ENCODE assay signal across 1 cellular context in the genomic region with DNA sequence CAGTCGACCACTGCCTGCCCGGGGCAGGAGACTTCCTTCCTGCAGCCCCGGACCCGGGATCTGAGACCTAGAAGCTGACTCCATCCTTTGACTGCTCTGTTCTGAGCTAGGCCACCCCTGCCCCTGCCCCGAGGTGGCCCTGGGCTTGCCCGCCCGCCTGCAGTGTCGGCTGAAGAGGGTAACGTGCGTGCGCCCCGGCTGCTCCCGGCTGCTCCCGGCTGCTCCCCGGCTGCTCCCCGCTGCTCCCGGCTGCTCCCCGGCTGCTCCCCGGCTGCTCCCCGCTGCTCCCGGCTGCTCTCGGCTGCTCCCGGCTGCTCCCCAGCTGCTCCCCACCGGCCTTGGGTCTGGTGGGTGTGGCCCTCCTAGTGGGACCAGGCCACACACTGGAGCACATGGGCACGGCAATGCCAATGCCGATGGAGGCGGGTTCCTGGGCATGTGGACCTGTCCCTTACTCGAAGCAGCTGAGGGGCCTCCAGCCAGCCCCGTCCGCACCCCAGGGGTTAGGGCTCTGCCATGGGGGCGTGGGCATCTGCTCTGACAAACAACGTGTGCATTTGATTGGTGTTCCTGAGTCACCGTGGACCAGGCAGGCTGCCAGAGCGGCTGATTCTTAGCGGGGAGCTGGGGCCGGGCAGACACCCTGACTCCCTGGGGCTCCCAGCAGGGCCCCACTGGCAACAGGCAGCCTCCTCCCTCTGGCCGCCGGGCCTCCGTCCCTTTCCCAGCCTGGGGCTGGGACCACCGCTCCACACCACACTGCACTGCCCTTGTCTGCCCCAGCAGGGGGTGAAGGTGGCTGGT.
A peak's percentile ranks its signal among the peaks of the same experiment; 100 is the strongest.
TF ChIP-seq lines count a peak whose summit lies in the region.

No MANE protein-coding gene starts in this region.

TF ChIP-seq in HepG2, 621 proteins besides CTCF, POLR2A, EP300 and RAD21 (continued from another document and continues in another):
- TF ChIP-seq, protein P1, sequence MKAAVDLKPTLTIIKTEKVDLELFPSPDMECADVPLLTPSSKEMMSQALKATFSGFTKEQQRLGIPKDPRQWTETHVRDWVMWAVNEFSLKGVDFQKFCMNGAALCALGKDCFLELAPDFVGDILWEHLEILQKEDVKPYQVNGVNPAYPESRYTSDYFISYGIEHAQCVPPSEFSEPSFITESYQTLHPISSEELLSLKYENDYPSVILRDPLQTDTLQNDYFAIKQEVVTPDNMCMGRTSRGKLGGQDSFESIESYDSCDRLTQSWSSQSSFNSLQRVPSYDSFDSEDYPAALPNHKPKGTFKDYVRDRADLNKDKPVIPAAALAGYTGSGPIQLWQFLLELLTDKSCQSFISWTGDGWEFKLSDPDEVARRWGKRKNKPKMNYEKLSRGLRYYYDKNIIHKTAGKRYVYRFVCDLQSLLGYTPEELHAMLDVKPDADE (CRISPR knock-in tag; IDR thresholded peaks at IDR 0.05): no peak; the same call in 1 of the 2 replicates
- TF ChIP-seq, protein P2, sequence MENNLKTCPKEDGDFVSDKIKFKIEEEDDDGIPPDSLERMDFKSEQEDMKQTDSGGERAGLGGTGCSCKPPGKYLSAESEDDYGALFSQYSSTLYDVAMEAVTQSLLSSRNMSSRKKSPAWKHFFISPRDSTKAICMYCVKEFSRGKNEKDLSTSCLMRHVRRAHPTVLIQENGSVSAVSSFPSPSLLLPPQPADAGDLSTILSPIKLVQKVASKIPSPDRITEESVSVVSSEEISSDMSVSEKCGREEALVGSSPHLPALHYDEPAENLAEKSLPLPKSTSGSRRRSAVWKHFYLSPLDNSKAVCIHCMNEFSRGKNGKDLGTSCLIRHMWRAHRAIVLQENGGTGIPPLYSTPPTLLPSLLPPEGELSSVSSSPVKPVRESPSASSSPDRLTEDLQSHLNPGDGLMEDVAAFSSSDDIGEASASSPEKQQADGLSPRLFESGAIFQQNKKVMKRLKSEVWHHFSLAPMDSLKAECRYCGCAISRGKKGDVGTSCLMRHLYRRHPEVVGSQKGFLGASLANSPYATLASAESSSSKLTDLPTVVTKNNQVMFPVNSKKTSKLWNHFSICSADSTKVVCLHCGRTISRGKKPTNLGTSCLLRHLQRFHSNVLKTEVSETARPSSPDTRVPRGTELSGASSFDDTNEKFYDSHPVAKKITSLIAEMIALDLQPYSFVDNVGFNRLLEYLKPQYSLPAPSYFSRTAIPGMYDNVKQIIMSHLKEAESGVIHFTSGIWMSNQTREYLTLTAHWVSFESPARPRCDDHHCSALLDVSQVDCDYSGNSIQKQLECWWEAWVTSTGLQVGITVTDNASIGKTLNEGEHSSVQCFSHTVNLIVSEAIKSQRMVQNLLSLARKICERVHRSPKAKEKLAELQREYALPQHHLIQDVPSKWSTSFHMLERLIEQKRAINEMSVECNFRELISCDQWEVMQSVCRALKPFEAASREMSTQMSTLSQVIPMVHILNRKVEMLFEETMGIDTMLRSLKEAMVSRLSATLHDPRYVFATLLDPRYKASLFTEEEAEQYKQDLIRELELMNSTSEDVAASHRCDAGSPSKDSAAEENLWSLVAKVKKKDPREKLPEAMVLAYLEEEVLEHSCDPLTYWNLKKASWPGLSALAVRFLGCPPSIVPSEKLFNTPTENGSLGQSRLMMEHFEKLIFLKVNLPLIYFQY (CRISPR knock-in tag; IDR thresholded peaks at IDR 0.05; ENCODE audit: borderline replicate concordance): no peak
- TF ChIP-seq NPAS2 (CRISPR knock-in tag; IDR thresholded peaks at IDR 0.05; ENCODE audit: borderline replicate concordance) (no peak), ARNTL (CRISPR knock-in tag; IDR thresholded peaks at IDR 0.05) (no peak; the same call in 1 of the 2 replicates), PHF21A (CRISPR knock-in tag; IDR thresholded peaks at IDR 0.05) (peak; percentile 48), RAD51 (IDR thresholded peaks at IDR 0.05; ENCODE audit: borderline replicate concordance) (no peak), ZNF761 (CRISPR knock-in tag; conservative IDR thresholded peaks at IDR 0.05) (no peak), SRSF4 (IDR thresholded peaks at IDR 0.05; ENCODE audit: low read depth, low read length, poor library complexity, severe bottlenecking) (no peak), KLF11 (CRISPR knock-in tag; IDR thresholded peaks at IDR 0.05) (no peak), RFXAP (CRISPR knock-in tag; IDR thresholded peaks at IDR 0.05; ENCODE audit: borderline replicate concordance) (no peak), STAG1 (CRISPR knock-in tag; IDR thresholded peaks at IDR 0.05) (no peak), CHD4 (IDR thresholded peaks at IDR 0.05; ENCODE audit: borderline replicate concordance, low read length) (no peak), HNF4A (CRISPR knock-in tag; IDR thresholded peaks at IDR 0.05) (no peak), ZNF180 (CRISPR knock-in tag; IDR thresholded peaks at IDR 0.05; ENCODE audit: borderline replicate concordance, low read depth) (no peak), HNRNPLL (IDR thresholded peaks at IDR 0.05; ENCODE audit: low read depth, low read length, poor library complexity, severe bottlenecking) (peak; percentile 18), CCAR2 (optimal IDR thresholded peaks at IDR 0.05; ENCODE audit: low read depth, low read length) (no peak), TOPORS (CRISPR knock-in tag; IDR thresholded peaks at IDR 0.05) (0 out of 2 replicates have a peak, but pooled peaks have one; percentile 54), ZNF331 (CRISPR knock-in tag; IDR thresholded peaks at IDR 0.05) (peak; percentile 30; the same call in 1 of the 2 replicates), KLF16 (CRISPR knock-in tag; IDR thresholded peaks at IDR 0.05) (peak in 1 of 2 experiments; percentile 22; a peak in 2 of 4 replicates), ZNF432 (CRISPR knock-in tag; IDR thresholded peaks at IDR 0.05; ENCODE audit: borderline replicate concordance) (no peak), ZSCAN31 (CRISPR knock-in tag; IDR thresholded peaks at IDR 0.05; ENCODE audit: low read depth) (no peak; the same call in 1 of the 2 replicates), MEIS1 (CRISPR knock-in tag; IDR thresholded peaks at IDR 0.05; ENCODE audit: borderline replicate concordance) (no peak), ZNF563 (CRISPR knock-in tag; IDR thresholded peaks at IDR 0.05) (peak; percentile 80), NR2F2 (IDR thresholded peaks at IDR 0.05; ENCODE audit: borderline replicate concordance, low read depth) (no peak), ZNF256 (CRISPR knock-in tag; conservative IDR thresholded peaks at IDR 0.05) (peak; percentile 75), TGIF2 (CRISPR knock-in tag; IDR thresholded peaks at IDR 0.05) (no peak; the same call in 1 of the 2 replicates), ETV6 (CRISPR knock-in tag; conservative IDR thresholded peaks at IDR 0.05) (no peak), SMARCE1 (IDR thresholded peaks at IDR 0.05; ENCODE audit: borderline replicate concordance) (no peak), ZNF225 (CRISPR knock-in tag; IDR thresholded peaks at IDR 0.05) (no peak), ZNF34 (CRISPR knock-in tag; IDR thresholded peaks at IDR 0.05; ENCODE audit: borderline replicate concordance) (no peak; the same call in 1 of the 2 replicates)
- TF ChIP-seq, protein P3, sequence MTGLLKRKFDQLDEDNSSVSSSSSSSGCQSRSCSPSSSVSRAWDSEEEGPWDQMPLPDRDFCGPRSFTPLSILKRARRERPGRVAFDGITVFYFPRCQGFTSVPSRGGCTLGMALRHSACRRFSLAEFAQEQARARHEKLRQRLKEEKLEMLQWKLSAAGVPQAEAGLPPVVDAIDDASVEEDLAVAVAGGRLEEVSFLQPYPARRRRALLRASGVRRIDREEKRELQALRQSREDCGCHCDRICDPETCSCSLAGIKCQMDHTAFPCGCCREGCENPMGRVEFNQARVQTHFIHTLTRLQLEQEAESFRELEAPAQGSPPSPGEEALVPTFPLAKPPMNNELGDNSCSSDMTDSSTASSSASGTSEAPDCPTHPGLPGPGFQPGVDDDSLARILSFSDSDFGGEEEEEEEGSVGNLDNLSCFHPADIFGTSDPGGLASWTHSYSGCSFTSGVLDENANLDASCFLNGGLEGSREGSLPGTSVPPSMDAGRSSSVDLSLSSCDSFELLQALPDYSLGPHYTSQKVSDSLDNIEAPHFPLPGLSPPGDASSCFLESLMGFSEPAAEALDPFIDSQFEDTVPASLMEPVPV (CRISPR knock-in tag; IDR thresholded peaks at IDR 0.05): peak; percentile 81; the same call in 1 of the 2 replicates
- TF ChIP-seq, protein P4, sequence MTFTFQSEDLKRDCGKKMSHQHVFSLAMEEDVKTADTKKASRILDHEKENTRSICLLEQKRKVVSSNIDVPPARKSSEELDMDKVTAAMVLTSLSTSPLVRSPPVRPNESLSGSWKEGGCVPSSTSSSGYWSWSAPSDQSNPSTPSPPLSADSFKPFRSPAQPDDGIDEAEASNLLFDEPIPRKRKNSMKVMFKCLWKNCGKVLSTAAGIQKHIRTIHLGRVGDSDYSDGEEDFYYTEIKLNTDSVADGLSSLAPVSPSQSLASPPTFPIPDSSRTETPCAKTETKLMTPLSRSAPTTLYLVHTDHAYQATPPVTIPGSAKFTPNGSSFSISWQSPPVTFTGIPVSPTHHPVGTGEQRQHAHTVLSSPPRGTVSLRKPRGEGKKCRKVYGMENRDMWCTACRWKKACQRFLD (CRISPR knock-in tag; IDR thresholded peaks at IDR 0.05; ENCODE audit: borderline replicate concordance): no peak
- TF ChIP-seq, protein P5, sequence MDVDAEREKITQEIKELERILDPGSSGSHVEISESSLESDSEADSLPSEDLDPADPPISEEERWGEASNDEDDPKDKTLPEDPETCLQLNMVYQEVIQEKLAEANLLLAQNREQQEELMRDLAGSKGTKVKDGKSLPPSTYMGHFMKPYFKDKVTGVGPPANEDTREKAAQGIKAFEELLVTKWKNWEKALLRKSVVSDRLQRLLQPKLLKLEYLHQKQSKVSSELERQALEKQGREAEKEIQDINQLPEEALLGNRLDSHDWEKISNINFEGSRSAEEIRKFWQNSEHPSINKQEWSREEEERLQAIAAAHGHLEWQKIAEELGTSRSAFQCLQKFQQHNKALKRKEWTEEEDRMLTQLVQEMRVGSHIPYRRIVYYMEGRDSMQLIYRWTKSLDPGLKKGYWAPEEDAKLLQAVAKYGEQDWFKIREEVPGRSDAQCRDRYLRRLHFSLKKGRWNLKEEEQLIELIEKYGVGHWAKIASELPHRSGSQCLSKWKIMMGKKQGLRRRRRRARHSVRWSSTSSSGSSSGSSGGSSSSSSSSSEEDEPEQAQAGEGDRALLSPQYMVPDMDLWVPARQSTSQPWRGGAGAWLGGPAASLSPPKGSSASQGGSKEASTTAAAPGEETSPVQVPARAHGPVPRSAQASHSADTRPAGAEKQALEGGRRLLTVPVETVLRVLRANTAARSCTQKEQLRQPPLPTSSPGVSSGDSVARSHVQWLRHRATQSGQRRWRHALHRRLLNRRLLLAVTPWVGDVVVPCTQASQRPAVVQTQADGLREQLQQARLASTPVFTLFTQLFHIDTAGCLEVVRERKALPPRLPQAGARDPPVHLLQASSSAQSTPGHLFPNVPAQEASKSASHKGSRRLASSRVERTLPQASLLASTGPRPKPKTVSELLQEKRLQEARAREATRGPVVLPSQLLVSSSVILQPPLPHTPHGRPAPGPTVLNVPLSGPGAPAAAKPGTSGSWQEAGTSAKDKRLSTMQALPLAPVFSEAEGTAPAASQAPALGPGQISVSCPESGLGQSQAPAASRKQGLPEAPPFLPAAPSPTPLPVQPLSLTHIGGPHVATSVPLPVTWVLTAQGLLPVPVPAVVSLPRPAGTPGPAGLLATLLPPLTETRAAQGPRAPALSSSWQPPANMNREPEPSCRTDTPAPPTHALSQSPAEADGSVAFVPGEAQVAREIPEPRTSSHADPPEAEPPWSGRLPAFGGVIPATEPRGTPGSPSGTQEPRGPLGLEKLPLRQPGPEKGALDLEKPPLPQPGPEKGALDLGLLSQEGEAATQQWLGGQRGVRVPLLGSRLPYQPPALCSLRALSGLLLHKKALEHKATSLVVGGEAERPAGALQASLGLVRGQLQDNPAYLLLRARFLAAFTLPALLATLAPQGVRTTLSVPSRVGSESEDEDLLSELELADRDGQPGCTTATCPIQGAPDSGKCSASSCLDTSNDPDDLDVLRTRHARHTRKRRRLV (CRISPR knock-in tag; IDR thresholded peaks at IDR 0.05): no peak
- TF ChIP-seq, protein P6, sequence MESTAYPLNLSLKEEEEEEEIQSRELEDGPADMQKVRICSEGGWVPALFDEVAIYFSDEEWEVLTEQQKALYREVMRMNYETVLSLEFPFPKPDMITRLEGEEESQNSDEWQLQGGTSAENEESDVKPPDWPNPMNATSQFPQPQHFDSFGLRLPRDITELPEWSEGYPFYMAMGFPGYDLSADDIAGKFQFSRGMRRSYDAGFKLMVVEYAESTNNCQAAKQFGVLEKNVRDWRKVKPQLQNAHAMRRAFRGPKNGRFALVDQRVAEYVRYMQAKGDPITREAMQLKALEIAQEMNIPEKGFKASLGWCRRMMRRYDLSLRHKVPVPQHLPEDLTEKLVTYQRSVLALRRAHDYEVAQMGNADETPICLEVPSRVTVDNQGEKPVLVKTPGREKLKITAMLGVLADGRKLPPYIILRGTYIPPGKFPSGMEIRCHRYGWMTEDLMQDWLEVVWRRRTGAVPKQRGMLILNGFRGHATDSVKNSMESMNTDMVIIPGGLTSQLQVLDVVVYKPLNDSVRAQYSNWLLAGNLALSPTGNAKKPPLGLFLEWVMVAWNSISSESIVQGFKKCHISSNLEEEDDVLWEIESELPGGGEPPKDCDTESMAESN (CRISPR knock-in tag; conservative IDR thresholded peaks at IDR 0.05): no peak
- TF ChIP-seq, protein P7, sequence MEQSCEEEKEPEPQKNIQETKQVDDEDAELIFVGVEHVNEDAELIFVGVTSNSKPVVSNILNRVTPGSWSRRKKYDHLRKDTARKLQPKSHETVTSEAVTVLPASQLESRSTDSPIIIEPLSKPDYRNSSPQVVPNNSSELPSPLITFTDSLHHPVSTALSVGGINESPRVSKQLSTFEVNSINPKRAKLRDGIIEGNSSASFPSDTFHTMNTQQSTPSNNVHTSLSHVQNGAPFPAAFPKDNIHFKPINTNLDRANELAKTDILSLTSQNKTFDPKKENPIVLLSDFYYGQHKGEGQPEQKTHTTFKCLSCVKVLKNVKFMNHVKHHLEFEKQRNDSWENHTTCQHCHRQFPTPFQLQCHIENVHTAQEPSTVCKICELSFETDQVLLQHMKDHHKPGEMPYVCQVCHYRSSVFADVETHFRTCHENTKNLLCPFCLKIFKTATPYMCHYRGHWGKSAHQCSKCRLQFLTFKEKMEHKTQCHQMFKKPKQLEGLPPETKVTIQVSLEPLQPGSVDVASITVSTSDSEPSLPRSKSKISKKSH (CRISPR knock-in tag; IDR thresholded peaks at IDR 0.05; ENCODE audit: borderline replicate concordance): no peak
- TF ChIP-seq, protein P8, sequence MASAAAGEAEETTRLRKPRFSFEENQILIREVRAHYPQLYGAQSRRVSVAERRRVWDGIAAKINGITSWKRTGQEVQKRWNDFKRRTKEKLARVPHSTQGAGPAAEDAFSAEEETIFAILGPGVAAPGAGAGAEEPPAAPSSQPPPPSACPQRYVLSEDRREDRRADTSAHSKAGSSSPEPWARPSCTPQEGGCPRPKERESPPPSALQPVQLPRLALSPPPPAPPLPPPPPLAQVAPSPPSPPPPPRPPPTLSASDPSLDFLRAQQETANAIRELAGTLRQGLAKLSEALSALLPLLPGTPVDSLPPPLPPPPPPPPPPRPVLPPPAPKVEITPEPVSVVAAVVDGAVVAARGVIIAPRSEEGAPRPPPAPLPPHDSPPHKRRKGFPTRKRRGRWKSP (CRISPR knock-in tag; IDR thresholded peaks at IDR 0.05): peak; percentile 36; the same call in 1 of the 2 replicates
- TF ChIP-seq, protein P9, sequence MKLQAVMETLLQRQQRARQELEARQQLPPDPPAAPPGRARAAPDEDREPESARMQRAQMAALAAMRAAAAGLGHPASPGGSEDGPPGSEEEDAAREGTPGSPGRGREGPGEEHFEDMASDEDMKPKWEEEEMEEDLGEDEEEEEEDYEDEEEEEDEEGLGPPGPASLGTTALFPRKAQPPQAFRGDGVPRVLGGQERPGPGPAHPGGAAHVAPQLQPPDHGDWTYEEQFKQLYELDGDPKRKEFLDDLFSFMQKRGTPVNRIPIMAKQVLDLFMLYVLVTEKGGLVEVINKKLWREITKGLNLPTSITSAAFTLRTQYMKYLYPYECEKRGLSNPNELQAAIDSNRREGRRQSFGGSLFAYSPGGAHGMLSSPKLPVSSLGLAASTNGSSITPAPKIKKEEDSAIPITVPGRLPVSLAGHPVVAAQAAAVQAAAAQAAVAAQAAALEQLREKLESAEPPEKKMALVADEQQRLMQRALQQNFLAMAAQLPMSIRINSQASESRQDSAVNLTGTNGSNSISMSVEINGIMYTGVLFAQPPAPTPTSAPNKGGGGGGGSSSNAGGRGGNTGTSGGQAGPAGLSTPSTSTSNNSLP (IDR thresholded peaks at IDR 0.05; ENCODE audit: low read depth, low read length): no peak
